ENCODE assay signal across 28 cellular contexts in genomic region chr10:33091186-33091585, GRCh38.
"Had no signal": no experiment of that assay in that cellular context is flagged by ENCODE, and none has a peak within 500 bp of the region (broad histone marks: within the 10 kb centered on the region; RNA-seq: fewer than 3 reads in every experiment).

No MANE protein-coding gene starts in this region.

- H3K4me3 ChIP-seq: left lung, lower lobe of right lung, neural progenitor cell, ovary, right atrium auricular region, right lobe of liver, skin epidermis, suprapubic skin, thoracic aorta, tibial artery, upper lobe of right lung had no signal

- H3K4me1 ChIP-seq: left lung, lower lobe of right lung, right atrium auricular region, suprapubic skin, tibial artery, upper lobe of right lung had no signal

- H3K4me3 Mint-ChIP-seq: immature natural killer cell; naive thymus-derived CD8-positive, alpha-beta T cell; nephron progenitor cell; neural progenitor cell; stimulated activated effector memory CD8-positive, alpha-beta T cell treated with anti-CD3 and anti-CD28 coated beads, Interleukin-12 subunit alpha, Interleukin-12 subunit beta, amount 100 ng/mL, for 72 hours; stimulated activated naive CD8-positive, alpha-beta T cell treated with anti-CD3 and anti-CD28 coated beads, Interleukin-15, Interleukin-2, amounts not matched to agents 100 ng/mL and 50 ng/mL, for 24 hours had no signal

- H3K4me1 Mint-ChIP-seq: nephron progenitor cell, neural progenitor cell had no signal

- DNase-seq: hypothalamus; immature natural killer cell; kidney; left colon; left lung; lower lobe of right lung; mammary epithelial cell; mesenchymal stem cell; naive thymus-derived CD8-positive, alpha-beta T cell; nephron progenitor cell; occipital lobe; ovary; right lobe of liver; stimulated activated CD4-positive, alpha-beta T cell treated with anti-CD3 and anti-CD28 coated beads, Interleukin-12 subunit alpha, Interleukin-12 subunit beta, amount 100 ng/mL, for 4 hours; stimulated activated CD4-positive, alpha-beta T cell treated with anti-CD3 and anti-CD28 coated beads, Interleukin-4, amount 100 ng/mL, for 24 hours; stimulated activated naive CD4-positive, alpha-beta T cell; tibial artery; trophoblast cell; upper lobe of right lung had no signal

- H3K27me3 ChIP-seq: left lung, neural progenitor cell, neutrophil, ovary, right atrium auricular region, right lobe of liver, suprapubic skin, tibial artery, upper lobe of right lung had no signal

- H3K9ac ChIP-seq: neural progenitor cell had no signal

- H3K27me3 Mint-ChIP-seq: progenitor cell of endocrine pancreas; stimulated activated naive CD8-positive, alpha-beta T cell treated with anti-CD3 and anti-CD28 coated beads, Interleukin-15, Interleukin-2, amounts not matched to agents 100 ng/mL and 50 ng/mL, for 24 hours had no signal

- H2AFZ ChIP-seq: neural progenitor cell had no signal

- ATAC-seq: left colon; left lung; lower lobe of right lung; naive thymus-derived CD8-positive, alpha-beta T cell; right lobe of liver; stimulated activated effector memory CD8-positive, alpha-beta T cell treated with anti-CD3 and anti-CD28 coated beads, Interleukin-12 subunit alpha, Interleukin-12 subunit beta, amount 100 ng/mL, for 72 hours; upper lobe of right lung had no signal

- H3K9me3 ChIP-seq: neutrophil, ovary, right atrium auricular region, right lobe of liver, thoracic aorta, tibial artery had no signal

- H3K27ac Mint-ChIP-seq: naive thymus-derived CD8-positive, alpha-beta T cell; nephron progenitor cell; neural progenitor cell; progenitor cell of endocrine pancreas; stimulated activated effector memory CD8-positive, alpha-beta T cell treated with anti-CD3 and anti-CD28 coated beads, Interleukin-12 subunit alpha, Interleukin-12 subunit beta, amount 100 ng/mL, for 72 hours; stimulated activated naive CD8-positive, alpha-beta T cell treated with anti-CD3 and anti-CD28 coated beads, Interleukin-15, Interleukin-2, amounts not matched to agents 100 ng/mL and 50 ng/mL, for 24 hours had no signal

- H3K36me3 ChIP-seq: left lung, lower lobe of right lung, neural progenitor cell, neutrophil, ovary, right atrium auricular region, right lobe of liver, suprapubic skin, thoracic aorta, tibial artery, upper lobe of right lung had no signal

- H3K27ac ChIP-seq: left lung, lower lobe of right lung, neural progenitor cell, neutrophil, ovary, right atrium auricular region, right lobe of liver, suprapubic skin, thoracic aorta, tibial artery, upper lobe of right lung had no signal

- H3K4me2 ChIP-seq: neural progenitor cell had no signal
